Comparison of ENCODE assay signal across 1 cellular context in the genomic region with DNA sequence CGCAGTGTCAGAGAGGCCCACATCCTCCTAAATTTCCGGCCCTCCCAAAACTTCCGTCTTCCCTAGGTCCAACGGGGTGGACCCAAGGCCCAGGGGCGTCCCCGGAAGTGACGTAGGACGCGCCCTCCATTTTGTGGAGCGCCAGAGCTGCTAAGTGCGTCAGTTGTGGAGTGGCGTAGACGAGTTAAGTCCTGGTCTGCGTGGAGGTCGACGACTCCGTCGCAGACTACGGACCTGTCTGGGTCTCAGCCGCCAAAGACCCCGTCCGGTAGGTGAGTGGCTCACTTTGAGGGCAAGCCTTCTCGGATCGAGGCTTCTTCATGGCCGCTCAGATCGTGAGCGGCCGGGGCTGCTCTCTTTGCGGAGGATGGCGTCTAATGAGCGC.
TF ChIP-seq lines count a peak whose summit lies in the region.

A gene (plus strand): TSS at position 159 of the 385 bp plus-strand sequence. CDS start 1,015 bp downstream, outside the sequence.

TF ChIP-seq in HEK293, 187 proteins besides CTCF, POLR2A, EP300 and RAD21 (continued from another document and continues in another):
- TF ChIP-seq, protein P1, sequence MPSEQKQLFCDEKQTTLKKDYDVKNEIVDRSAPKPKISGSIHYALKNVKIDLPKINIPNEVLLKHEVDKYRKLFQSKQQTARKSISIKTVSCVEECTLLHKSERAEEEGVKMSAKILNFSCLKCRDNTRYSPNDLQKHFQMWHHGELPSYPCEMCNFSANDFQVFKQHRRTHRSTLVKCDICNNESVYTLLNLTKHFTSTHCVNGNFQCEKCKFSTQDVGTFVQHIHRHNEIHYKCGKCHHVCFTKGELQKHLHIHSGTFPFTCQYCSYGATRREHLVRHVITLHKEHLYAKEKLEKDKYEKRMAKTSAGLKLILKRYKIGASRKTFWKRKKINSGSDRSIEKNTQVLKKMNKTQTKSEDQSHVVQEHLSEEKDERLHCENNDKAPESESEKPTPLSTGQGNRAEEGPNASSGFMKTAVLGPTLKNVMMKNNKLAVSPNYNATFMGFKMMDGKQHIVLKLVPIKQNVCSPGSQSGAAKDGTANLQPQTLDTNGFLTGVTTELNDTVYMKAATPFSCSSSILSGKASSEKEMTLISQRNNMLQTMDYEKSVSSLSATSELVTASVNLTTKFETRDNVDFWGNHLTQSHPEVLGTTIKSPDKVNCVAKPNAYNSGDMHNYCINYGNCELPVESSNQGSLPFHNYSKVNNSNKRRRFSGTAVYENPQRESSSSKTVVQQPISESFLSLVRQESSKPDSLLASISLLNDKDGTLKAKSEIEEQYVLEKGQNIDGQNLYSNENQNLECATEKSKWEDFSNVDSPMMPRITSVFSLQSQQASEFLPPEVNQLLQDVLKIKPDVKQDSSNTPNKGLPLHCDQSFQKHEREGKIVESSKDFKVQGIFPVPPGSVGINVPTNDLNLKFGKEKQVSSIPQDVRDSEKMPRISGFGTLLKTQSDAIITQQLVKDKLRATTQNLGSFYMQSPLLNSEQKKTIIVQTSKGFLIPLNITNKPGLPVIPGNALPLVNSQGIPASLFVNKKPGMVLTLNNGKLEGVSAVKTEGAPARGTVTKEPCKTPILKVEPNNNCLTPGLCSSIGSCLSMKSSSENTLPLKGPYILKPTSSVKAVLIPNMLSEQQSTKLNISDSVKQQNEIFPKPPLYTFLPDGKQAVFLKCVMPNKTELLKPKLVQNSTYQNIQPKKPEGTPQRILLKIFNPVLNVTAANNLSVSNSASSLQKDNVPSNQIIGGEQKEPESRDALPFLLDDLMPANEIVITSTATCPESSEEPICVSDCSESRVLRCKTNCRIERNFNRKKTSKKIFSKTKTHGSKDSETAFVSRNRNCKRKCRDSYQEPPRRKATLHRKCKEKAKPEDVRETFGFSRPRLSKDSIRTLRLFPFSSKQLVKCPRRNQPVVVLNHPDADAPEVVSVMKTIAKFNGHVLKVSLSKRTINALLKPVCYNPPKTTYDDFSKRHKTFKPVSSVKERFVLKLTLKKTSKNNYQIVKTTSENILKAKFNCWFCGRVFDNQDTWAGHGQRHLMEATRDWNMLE (tag by site-specific recombination; conservative IDR thresholded peaks at IDR 0.05; ENCODE audit: low read depth): no peak; the same call in 1 of the 2 replicates
- no peak for TF ChIP-seq RBAK (tag by site-specific recombination; IDR thresholded peaks at IDR 0.05)
- TF ChIP-seq ZNF350 (tag by site-specific recombination; IDR thresholded peaks at IDR 0.05): no peak
- TF ChIP-seq, protein P2, sequence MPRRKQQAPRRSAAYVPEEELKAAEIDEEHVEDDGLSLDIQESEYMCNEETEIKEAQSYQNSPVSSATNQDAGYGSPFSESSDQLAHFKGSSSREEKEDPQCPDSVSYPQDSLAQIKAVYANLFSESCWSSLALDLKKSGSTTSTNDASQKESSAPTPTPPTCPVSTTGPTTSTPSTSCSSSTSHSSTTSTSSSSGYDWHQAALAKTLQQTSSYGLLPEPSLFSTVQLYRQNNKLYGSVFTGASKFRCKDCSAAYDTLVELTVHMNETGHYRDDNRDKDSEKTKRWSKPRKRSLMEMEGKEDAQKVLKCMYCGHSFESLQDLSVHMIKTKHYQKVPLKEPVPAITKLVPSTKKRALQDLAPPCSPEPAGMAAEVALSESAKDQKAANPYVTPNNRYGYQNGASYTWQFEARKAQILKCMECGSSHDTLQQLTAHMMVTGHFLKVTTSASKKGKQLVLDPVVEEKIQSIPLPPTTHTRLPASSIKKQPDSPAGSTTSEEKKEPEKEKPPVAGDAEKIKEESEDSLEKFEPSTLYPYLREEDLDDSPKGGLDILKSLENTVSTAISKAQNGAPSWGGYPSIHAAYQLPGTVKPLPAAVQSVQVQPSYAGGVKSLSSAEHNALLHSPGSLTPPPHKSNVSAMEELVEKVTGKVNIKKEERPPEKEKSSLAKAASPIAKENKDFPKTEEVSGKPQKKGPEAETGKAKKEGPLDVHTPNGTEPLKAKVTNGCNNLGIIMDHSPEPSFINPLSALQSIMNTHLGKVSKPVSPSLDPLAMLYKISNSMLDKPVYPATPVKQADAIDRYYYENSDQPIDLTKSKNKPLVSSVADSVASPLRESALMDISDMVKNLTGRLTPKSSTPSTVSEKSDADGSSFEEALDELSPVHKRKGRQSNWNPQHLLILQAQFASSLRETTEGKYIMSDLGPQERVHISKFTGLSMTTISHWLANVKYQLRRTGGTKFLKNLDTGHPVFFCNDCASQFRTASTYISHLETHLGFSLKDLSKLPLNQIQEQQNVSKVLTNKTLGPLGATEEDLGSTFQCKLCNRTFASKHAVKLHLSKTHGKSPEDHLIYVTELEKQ (tag by site-specific recombination; IDR thresholded peaks at IDR 0.05; ENCODE audit: borderline replicate concordance): no peak
- TF ChIP-seq ZNF23 (tag by site-specific recombination; IDR thresholded peaks at IDR 0.05; ENCODE audit: borderline replicate concordance): no peak
- TF ChIP-seq, protein P3, sequence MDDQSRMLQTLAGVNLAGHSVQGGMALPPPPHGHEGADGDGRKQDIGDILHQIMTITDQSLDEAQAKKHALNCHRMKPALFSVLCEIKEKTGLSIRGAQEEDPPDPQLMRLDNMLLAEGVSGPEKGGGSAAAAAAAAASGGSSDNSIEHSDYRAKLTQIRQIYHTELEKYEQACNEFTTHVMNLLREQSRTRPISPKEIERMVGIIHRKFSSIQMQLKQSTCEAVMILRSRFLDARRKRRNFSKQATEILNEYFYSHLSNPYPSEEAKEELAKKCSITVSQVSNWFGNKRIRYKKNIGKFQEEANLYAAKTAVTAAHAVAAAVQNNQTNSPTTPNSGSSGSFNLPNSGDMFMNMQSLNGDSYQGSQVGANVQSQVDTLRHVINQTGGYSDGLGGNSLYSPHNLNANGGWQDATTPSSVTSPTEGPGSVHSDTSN (CRISPR knock-in tag; IDR thresholded peaks at IDR 0.05): peak; percentile 66; the same call in 1 of the 2 replicates
- TF ChIP-seq ZNF335 (tag by site-specific recombination; conservative IDR thresholded peaks at IDR 0.05): peak; percentile 52
- TF ChIP-seq TCF7L2 (IDR thresholded peaks at IDR 0.05; ENCODE audit: borderline replicate concordance, low read depth, low read length): no peak
- no peak for TF ChIP-seq ZNF146 (tag by site-specific recombination; IDR thresholded peaks at IDR 0.05)
- no peak for TF ChIP-seq HOXC10 (CRISPR knock-in tag; IDR thresholded peaks at IDR 0.05)
- TF ChIP-seq, protein P4, sequence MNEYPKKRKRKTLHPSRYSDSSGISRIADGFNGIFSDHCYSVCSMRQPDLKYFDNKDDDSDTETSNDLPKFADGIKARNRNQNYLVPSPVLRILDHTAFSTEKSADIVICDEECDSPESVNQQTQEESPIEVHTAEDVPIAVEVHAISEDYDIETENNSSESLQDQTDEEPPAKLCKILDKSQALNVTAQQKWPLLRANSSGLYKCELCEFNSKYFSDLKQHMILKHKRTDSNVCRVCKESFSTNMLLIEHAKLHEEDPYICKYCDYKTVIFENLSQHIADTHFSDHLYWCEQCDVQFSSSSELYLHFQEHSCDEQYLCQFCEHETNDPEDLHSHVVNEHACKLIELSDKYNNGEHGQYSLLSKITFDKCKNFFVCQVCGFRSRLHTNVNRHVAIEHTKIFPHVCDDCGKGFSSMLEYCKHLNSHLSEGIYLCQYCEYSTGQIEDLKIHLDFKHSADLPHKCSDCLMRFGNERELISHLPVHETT (tag by site-specific recombination; IDR thresholded peaks at IDR 0.05): peak; percentile 67; the same call in 1 of the 2 replicates
- no peak for TF ChIP-seq GLI2 (tag by site-specific recombination; IDR thresholded peaks at IDR 0.05; ENCODE audit: borderline replicate concordance, low read depth)
- TF ChIP-seq ZNF768 (tag by site-specific recombination; IDR thresholded peaks at IDR 0.05): no peak
- TF ChIP-seq ZNF16 (tag by site-specific recombination; IDR thresholded peaks at IDR 0.05; ENCODE audit: low read depth): no peak
- TF ChIP-seq ZNF311 (tag by site-specific recombination; IDR thresholded peaks at IDR 0.05; ENCODE audit: borderline replicate concordance): no peak
- TF ChIP-seq ZNF366 (tag by site-specific recombination; conservative IDR thresholded peaks at IDR 0.05): peak; percentile 51
- no peak for TF ChIP-seq HOXD13 (CRISPR knock-in tag; IDR thresholded peaks at IDR 0.05; ENCODE audit: borderline replicate concordance)
- no peak; the same call in 1 of the 2 replicates for TF ChIP-seq ZNF324 (tag by site-specific recombination; IDR thresholded peaks at IDR 0.05)
- TF ChIP-seq WT1 (tag by site-specific recombination; IDR thresholded peaks at IDR 0.05): no peak
- TF ChIP-seq ZNF626 (tag by site-specific recombination; IDR thresholded peaks at IDR 0.05): no peak
- TF ChIP-seq REPIN1 (tag by site-specific recombination; IDR thresholded peaks at IDR 0.05; ENCODE audit: low read depth): no peak
- no peak for TF ChIP-seq ZNF169 (tag by site-specific recombination; IDR thresholded peaks at IDR 0.05)
- TF ChIP-seq ZNF610 (tag by site-specific recombination; IDR thresholded peaks at IDR 0.05; ENCODE audit: borderline replicate concordance): 0 out of 2 replicates have a peak, but pooled peaks have one; percentile 66
- TF ChIP-seq ZNF221 (tag by site-specific recombination; IDR thresholded peaks at IDR 0.05; ENCODE audit: borderline replicate concordance): no peak
- TF ChIP-seq ZBTB17 (tag by site-specific recombination; IDR thresholded peaks at IDR 0.05): peak; percentile 75
- 0 out of 2 replicates have a peak, but pooled peaks have one; percentile 52 for TF ChIP-seq OVOL3 (tag by site-specific recombination; IDR thresholded peaks at IDR 0.05)
- TF ChIP-seq ZNF426 (tag by site-specific recombination; IDR thresholded peaks at IDR 0.05): no peak
- TF ChIP-seq, protein P5, sequence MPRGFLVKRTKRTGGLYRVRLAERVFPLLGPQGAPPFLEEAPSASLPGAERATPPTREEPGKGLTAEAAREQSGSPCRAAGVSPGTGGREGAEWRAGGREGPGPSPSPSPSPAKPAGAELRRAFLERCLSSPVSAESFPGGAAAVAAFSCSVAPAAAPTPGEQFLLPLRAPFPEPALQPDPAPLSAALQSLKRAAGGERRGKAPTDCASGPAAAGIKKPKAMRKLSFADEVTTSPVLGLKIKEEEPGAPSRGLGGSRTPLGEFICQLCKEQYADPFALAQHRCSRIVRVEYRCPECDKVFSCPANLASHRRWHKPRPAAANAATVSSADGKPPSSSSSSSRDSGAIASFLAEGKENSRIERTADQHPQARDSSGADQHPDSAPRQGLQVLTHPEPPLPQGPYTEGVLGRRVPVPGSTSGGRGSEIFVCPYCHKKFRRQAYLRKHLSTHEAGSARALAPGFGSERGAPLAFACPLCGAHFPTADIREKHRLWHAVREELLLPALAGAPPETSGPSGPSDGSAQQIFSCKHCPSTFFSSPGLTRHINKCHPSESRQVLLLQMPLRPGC (tag by site-specific recombination; IDR thresholded peaks at IDR 0.05): no peak
- no peak for TF ChIP-seq ZNF792 (tag by site-specific recombination; IDR thresholded peaks at IDR 0.05)
- no peak for TF ChIP-seq ZNF473 (tag by site-specific recombination; IDR thresholded peaks at IDR 0.05)
- TF ChIP-seq ZNF670 (tag by site-specific recombination; IDR thresholded peaks at IDR 0.05; ENCODE audit: low read depth): no peak
- 0 out of 2 replicates have a peak, but pooled peaks have one; percentile 43 for TF ChIP-seq ZNF843 (tag by site-specific recombination; IDR thresholded peaks at IDR 0.05)
- TF ChIP-seq SP7 (tag by site-specific recombination; IDR thresholded peaks at IDR 0.05): peak; percentile 48; the same call in 1 of the 2 replicates
- TF ChIP-seq SP2 (tag by site-specific recombination; IDR thresholded peaks at IDR 0.05): peak; percentile 94
- TF ChIP-seq GLIS1 (tag by site-specific recombination; IDR thresholded peaks at IDR 0.05): no peak
- TF ChIP-seq ZNF2 (tag by site-specific recombination; IDR thresholded peaks at IDR 0.05): peak; percentile 65; the same call in 1 of the 2 replicates
- peak; percentile 88 for TF ChIP-seq ZBTB21 (tag by site-specific recombination; IDR thresholded peaks at IDR 0.05)
- no peak for TF ChIP-seq ZNF624 (tag by site-specific recombination; IDR thresholded peaks at IDR 0.05)
- TF ChIP-seq ZNF596 (tag by site-specific recombination; IDR thresholded peaks at IDR 0.05): no peak
- TF ChIP-seq, protein P6, sequence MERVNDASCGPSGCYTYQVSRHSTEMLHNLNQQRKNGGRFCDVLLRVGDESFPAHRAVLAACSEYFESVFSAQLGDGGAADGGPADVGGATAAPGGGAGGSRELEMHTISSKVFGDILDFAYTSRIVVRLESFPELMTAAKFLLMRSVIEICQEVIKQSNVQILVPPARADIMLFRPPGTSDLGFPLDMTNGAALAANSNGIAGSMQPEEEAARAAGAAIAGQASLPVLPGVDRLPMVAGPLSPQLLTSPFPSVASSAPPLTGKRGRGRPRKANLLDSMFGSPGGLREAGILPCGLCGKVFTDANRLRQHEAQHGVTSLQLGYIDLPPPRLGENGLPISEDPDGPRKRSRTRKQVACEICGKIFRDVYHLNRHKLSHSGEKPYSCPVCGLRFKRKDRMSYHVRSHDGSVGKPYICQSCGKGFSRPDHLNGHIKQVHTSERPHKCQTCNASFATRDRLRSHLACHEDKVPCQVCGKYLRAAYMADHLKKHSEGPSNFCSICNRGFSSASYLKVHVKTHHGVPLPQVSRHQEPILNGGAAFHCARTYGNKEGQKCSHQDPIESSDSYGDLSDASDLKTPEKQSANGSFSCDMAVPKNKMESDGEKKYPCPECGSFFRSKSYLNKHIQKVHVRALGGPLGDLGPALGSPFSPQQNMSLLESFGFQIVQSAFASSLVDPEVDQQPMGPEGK (tag by site-specific recombination; IDR thresholded peaks at IDR 0.05): peak; percentile 77
- TF ChIP-seq ZNF266 (tag by site-specific recombination; IDR thresholded peaks at IDR 0.05; ENCODE audit: low read depth): no peak
- TF ChIP-seq ZNF132 (tag by site-specific recombination; IDR thresholded peaks at IDR 0.05; ENCODE audit: borderline replicate concordance): no peak
- no peak for TF ChIP-seq ZNF521 (tag by site-specific recombination; IDR thresholded peaks at IDR 0.05)
- TF ChIP-seq, protein P7, sequence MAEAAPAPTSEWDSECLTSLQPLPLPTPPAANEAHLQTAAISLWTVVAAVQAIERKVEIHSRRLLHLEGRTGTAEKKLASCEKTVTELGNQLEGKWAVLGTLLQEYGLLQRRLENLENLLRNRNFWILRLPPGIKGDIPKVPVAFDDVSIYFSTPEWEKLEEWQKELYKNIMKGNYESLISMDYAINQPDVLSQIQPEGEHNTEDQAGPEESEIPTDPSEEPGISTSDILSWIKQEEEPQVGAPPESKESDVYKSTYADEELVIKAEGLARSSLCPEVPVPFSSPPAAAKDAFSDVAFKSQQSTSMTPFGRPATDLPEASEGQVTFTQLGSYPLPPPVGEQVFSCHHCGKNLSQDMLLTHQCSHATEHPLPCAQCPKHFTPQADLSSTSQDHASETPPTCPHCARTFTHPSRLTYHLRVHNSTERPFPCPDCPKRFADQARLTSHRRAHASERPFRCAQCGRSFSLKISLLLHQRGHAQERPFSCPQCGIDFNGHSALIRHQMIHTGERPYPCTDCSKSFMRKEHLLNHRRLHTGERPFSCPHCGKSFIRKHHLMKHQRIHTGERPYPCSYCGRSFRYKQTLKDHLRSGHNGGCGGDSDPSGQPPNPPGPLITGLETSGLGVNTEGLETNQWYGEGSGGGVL (tag by site-specific recombination; IDR thresholded peaks at IDR 0.05): no peak; the same call in none of the 2 replicates
- TF ChIP-seq, protein P8, sequence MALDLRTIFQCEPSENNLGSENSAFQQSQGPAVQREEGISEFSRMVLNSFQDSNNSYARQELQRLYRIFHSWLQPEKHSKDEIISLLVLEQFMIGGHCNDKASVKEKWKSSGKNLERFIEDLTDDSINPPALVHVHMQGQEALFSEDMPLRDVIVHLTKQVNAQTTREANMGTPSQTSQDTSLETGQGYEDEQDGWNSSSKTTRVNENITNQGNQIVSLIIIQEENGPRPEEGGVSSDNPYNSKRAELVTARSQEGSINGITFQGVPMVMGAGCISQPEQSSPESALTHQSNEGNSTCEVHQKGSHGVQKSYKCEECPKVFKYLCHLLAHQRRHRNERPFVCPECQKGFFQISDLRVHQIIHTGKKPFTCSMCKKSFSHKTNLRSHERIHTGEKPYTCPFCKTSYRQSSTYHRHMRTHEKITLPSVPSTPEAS (tag by site-specific recombination; IDR thresholded peaks at IDR 0.05): no peak
